Comparison of ENCODE assay signal across 8 cellular contexts in genomic region chr12:13179159-13180074, GRCh38.
DNase-seq lines count a peak whose midpoint lies in the region; ATAC-seq lines count a peak whose summit lies in the region.

No MANE protein-coding gene starts in this region.

- H3K27ac ChIP-seq in angular gyrus (ENCODE audit: low read depth, low read length), result peak overlapping the region; percentile 65

- DNase-seq in GM03348 (ENCODE audit: low spot score) (peak; percentile 56), T-helper 1 cell (peak in 4 of 5 donors; percentile 39 to 76 (median 41)), kidney tubule cell (ENCODE audit: low spot score) (peak; percentile 91), C1 segment of cervical spinal cord (lab: John Stamatoyannopoulos, UW) (no peak)
- peak; percentile 45 to 58 for DNase-seq in stimulated activated CD4-positive, alpha-beta T cell treated with anti-CD3 and anti-CD28 coated beads, Interleukin-4, amount 100 ng/mL, for 4 hours

- ATAC-seq in HG03520 (IDR thresholded peaks at IDR 0.05; ENCODE audit: unreplicated experiment), result peak; percentile 64
- no peak for ATAC-seq in HG03342 (IDR thresholded peaks at IDR 0.05; ENCODE audit: unreplicated experiment)

Comparison
In these comparisons a context has a peak if more than half of its experiments do, and no peak if none do; other contexts are left out.
1. DNase-seq: peak in GM03348 (single experiment), T-helper 1 cell (4 of 5), kidney tubule cell (single experiment) and stimulated activated CD4-positive, alpha-beta T cell treated with anti-CD3 and anti-CD28 coated beads, Interleukin-4, amount 100 ng/mL, for 4 hours (2 of 2); none in C1 segment of cervical spinal cord (0 of 14).